In the genomic region with DNA sequence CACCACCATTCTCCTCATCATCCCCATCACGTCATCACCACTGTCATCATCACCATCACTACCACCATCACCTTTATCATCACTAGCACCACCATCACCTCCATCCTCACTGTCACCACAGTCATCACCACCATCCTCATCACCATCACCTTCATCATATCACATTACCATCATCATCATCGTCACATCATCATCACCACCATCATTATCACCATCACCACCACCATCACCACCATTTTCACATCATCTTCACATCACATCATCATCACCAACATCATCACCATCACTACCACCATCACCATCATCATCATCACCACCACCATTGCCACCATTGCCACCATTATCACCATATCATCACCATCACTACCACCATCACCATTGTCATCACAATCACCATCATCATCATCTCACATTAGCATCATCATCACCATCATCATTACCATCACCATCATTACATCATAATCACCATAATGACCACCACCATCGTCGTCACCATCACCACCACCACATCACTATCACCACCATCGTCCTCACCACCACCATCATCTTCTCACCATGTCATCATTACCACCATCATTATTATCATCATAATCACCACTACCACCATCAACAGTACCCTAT, we compare ENCODE assay signal across 1 cellular context.
TF ChIP-seq lines count a peak whose summit lies in the region.

No MANE protein-coding gene starts in this region.

TF ChIP-seq in HepG2, 621 proteins besides CTCF, POLR2A, EP300 and RAD21 (continued from another document):
- no peak for TF ChIP-seq PRDM10 (CRISPR knock-in tag; IDR thresholded peaks at IDR 0.05; ENCODE audit: low read depth)
- TF ChIP-seq ATF7 (IDR thresholded peaks at IDR 0.05) = peak; percentile 94
- TF ChIP-seq ATF7 (CRISPR knock-in tag; IDR thresholded peaks at IDR 0.05) = no peak
- no peak for TF ChIP-seq MTF1 (CRISPR knock-in tag; IDR thresholded peaks at IDR 0.05)
- no peak for TF ChIP-seq MEIS1 (CRISPR knock-in tag; IDR thresholded peaks at IDR 0.05; ENCODE audit: borderline replicate concordance)
- no peak for TF ChIP-seq SRY (CRISPR knock-in tag; IDR thresholded peaks at IDR 0.05)
TF ChIP-seq in HepG2: peak in this region for 3.
